8 cellular contexts compared by ENCODE assay signal in genomic region chr10:99845837-99846382, GRCh38.
DNase-seq lines count a peak whose midpoint lies in the region; ATAC-seq and TF ChIP-seq lines count a peak whose summit lies in the region.

No MANE protein-coding gene starts in this region.

- peaks cover 32% of the 10 kb centered on the region for H3K4me1 Mint-ChIP-seq in endodermal cell

- no peaks in the 10 kb centered on the region for H3K36me3 ChIP-seq in endodermal cell (ENCODE audit: control insufficient read depth, insufficient read depth, low read length)

- H3K4me1 ChIP-seq in endodermal cell (ENCODE audit: control insufficient read depth, insufficient read depth, low read length), result peaks cover 4% of the 10 kb centered on the region

- no peaks in the 10 kb centered on the region for H3K36me3 Mint-ChIP-seq in endodermal cell (ENCODE audit: low read depth)

- no peak overlapping the region for H3K9ac ChIP-seq in endodermal cell (ENCODE audit: extremely low read depth, low read length, poor library complexity, severe bottlenecking)

- H3K4me3 Mint-ChIP-seq in endodermal cell, result peak overlapping the region; percentile 37

- no peak overlapping the region for H3K27ac Mint-ChIP-seq in endodermal cell

- peak overlapping the region; percentile 46 for H3K4me3 ChIP-seq in endodermal cell (ENCODE audit: low read length)

- peaks cover 6% of the 10 kb centered on the region for H3K9me3 Mint-ChIP-seq in endodermal cell

- TF ChIP-seq CTCF in GM13977 (IDR thresholded peaks at IDR 0.05; ENCODE audit: extremely low read depth, insufficient read depth, missing control alignments), result peak; percentile 92
- peak; percentile 99 for TF ChIP-seq CTCF in endodermal cell (conservative IDR thresholded peaks at IDR 0.05)

- 14 to 19% methylated on average over 15 to 18 of the region's 18 CpGs for WGBS in endodermal cell (ENCODE audit: insufficient coverage in 1 of 2, insufficient read length in 1 of 2), 2 experiments

- no peak overlapping the region for H3K27ac ChIP-seq in endodermal cell (ENCODE audit: low read depth, low read length)

- H3K27me3 ChIP-seq in endodermal cell (ENCODE audit: control insufficient read depth, insufficient read depth, low read length, poor library complexity, severe bottlenecking), result no peaks in the 10 kb centered on the region

- in situ Hi-C loops in GM13977 (cut with MboI; ENCODE audit: low pct_unique_long_range_greater_than_20kb, low sequenced_read_pairs, unreplicated experiment), result loop anchor here (10.0 kb wide), 1 partner anchor 199 kb away; no protein-coding TSS in a partner anchor

- peaks cover 3% of the 10 kb centered on the region for H3K27me3 Mint-ChIP-seq in endodermal cell (ENCODE audit: insufficient read depth)

- DNase-seq in A172 (ENCODE audit: low spot score) (peak; percentile 79), GM13977 (ENCODE audit: low spot score) (peak; percentile 68), NOMO-1 (lab: John Stamatoyannopoulos, UW; ENCODE audit: unreplicated experiment in 2 of 2) (peak; percentile 70 to 86), endodermal cell (peak; percentile 90), middle frontal gyrus (ENCODE audit: extremely low spot score, low spot score) (peak; percentile 80)
- peak; percentile 33 to 56 for DNase-seq in activated CD8-positive, alpha-beta memory T cell treated with anti-CD3 and anti-CD28 coated beads for 4 hours (ENCODE audit: low read depth in 2 of 2)
- peak; percentile 23 to 36 for DNase-seq in stimulated activated CD8-positive, alpha-beta memory T cell treated with anti-CD3 and anti-CD28 coated beads, Interleukin-2, amount 100 ng/mL, for 48 hours (ENCODE audit: low read depth in 2 of 2)

- peak; percentile 76 for ATAC-seq in HG03565 (IDR thresholded peaks at IDR 0.05; ENCODE audit: unreplicated experiment)

- H3K9me3 ChIP-seq in endodermal cell (ENCODE audit: control insufficient read depth, low read length), result no peaks in the 10 kb centered on the region

Comparison
In these comparisons a context has a peak if more than half of its experiments do, and no peak if none do; other contexts are left out.
1. DNase-seq: peak in every context shown above with its lines; median percentile 90 in endodermal cell; 80 in middle frontal gyrus; 79 in A172; 78 in NOMO-1; 68 in GM13977; 44 in activated CD8-positive, alpha-beta memory T cell treated with anti-CD3 and anti-CD28 coated beads for 4 hours; 30 in stimulated activated CD8-positive, alpha-beta memory T cell treated with anti-CD3 and anti-CD28 coated beads, Interleukin-2, amount 100 ng/mL, for 48 hours.